ENCODE assay signal across 12 cellular contexts in the genomic region with DNA sequence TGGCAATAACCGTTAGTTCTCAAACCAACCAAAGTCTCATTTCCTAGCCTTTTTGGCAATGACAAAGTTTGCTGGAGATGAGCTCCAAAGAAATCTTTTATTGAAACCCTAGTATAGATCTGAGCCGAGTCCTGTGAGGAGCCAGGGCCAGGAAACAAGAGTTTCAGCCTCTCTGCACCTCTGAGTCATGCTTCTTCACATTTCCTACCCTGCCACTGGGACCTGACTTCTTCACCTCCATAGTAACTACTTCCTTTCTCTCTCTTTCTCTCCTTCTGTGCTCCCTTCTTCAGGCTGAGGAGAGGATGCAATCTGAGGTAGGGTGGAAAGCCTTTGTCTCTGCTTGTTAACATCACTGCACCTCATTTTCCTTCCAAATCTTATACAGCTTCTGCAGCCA. TPM values are rescaled to one million over a fixed set of nuclear protein-coding genes. Genes with fewer than 3 reads are reported as not detected.
DNase-seq lines count a peak whose midpoint lies in the region; ATAC-seq, FAIRE-seq and TF ChIP-seq lines count a peak whose summit lies in the region.
"Had no signal": no experiment of that assay in that cellular context is flagged by ENCODE, and none has a peak within 500 bp of the region (broad histone marks: within the 10 kb centered on the region; RNA-seq: fewer than 3 reads in every experiment).

No MANE protein-coding gene starts in this region.

- H3K36me3 Mint-ChIP-seq in stimulated activated memory B cell treated with anti-CD40 and anti-IgM and Interleukin-4, amounts not matched to agents 10 μg/mL and 1 μg/mL and 100 μg/mL, for 72 hours: no peaks in the 10 kb centered on the region

- intact Hi-C loops in left ventricle myocardium inferior (cut with micrococcal nuclease): loop anchor here (5.0 kb wide), 1 partner anchor 83 kb away; no protein-coding TSS in a partner anchor

- H3K27me3 ChIP-seq in left ventricle myocardium inferior (ENCODE audit: low read depth): no peaks in the 10 kb centered on the region
- H3K27me3 ChIP-seq in skeletal muscle tissue (ENCODE audit: control insufficient read depth in 3 of 3, insufficient read depth in 3 of 3, low read length in 3 of 3): peaks cover 0 to 11% (median 0%) of the 10 kb centered on the region in 3 donors
- no peaks in the 10 kb centered on the region for H3K27me3 ChIP-seq in small intestine (ENCODE audit: control insufficient read depth in 2 of 2, insufficient read depth in 2 of 2, low read length in 2 of 2)

- H3K4me3 ChIP-seq in astrocyte of the spinal cord (ENCODE audit: low read depth, low read length) (no peak overlapping the region), left ventricle myocardium inferior (no peak overlapping the region), skeletal muscle tissue (ENCODE audit: low read length in 3 of 3) (no peak overlapping the region), small intestine (ENCODE audit: low read depth in 1 of 2, low read length in 2 of 2) (no peak overlapping the region)

- TF ChIP-seq CTCF in astrocyte of the spinal cord (IDR thresholded peaks at IDR 0.05; ENCODE audit: low read depth, low read length): no peak
- TF ChIP-seq CTCF in left ventricle myocardium inferior (IDR thresholded peaks at IDR 0.05; ENCODE audit: borderline replicate concordance): no peak

- H3K36me3 ChIP-seq in left ventricle myocardium inferior: peaks cover 68% of the 10 kb centered on the region
- peaks cover 0 to 25% (median 7%) of the 10 kb centered on the region in 3 donors for H3K36me3 ChIP-seq in skeletal muscle tissue (ENCODE audit: control insufficient read depth in 3 of 3, insufficient read depth in 3 of 3, low read length in 3 of 3)
- peaks cover 0 to 2% of the 10 kb centered on the region in 2 donors for H3K36me3 ChIP-seq in small intestine (ENCODE audit: control insufficient read depth in 2 of 2, insufficient read depth in 2 of 2, low read length in 2 of 2)

- H3K9me3 ChIP-seq in left ventricle myocardium inferior (replicated peaks) (no peaks in the 10 kb centered on the region), skeletal muscle tissue (ENCODE audit: control insufficient read depth in 3 of 3, low read length in 3 of 3) (no peaks in the 10 kb centered on the region), small intestine (ENCODE audit: control insufficient read depth, low read depth) (no peaks in the 10 kb centered on the region)

- in situ Hi-C loops in astrocyte of the spinal cord (cut with HindIII; ENCODE audit: low sequenced_read_pairs): no loop called here

- no peaks in the 10 kb centered on the region for H3K4me1 Mint-ChIP-seq in stimulated activated memory B cell treated with anti-CD40 and anti-IgM and Interleukin-4, amounts not matched to agents 10 μg/mL and 1 μg/mL and 100 μg/mL, for 72 hours

- no peak overlapping the region for H3K9ac ChIP-seq in skeletal muscle tissue (ENCODE audit: low read depth in 1 of 3, low read length in 3 of 3)

- no peak overlapping the region for H3K27ac Mint-ChIP-seq in stimulated activated memory B cell treated with anti-CD40 and anti-IgM and Interleukin-4, amounts not matched to agents 10 μg/mL and 1 μg/mL and 100 μg/mL, for 72 hours
- H3K27ac Mint-ChIP-seq: effector memory CD8-positive, alpha-beta T cell had no signal

- no peak for FAIRE-seq in small intestine (lab: Jason Lieb, UNC)

- ATAC-seq in GM19395 (IDR thresholded peaks at IDR 0.05; ENCODE audit: unreplicated experiment) (no peak), HG03460 (IDR thresholded peaks at IDR 0.05; ENCODE audit: unreplicated experiment) (no peak)
- no peak for ATAC-seq in stimulated activated memory B cell treated with anti-CD40 and anti-IgM and Interleukin-4, amounts not matched to agents 10 μg/mL and 1 μg/mL and 100 μg/mL, for 72 hours
- ATAC-seq: effector memory CD8-positive, alpha-beta T cell; left colon had no signal

- peak; percentile 64 for DNase-seq in GM03348 (ENCODE audit: low spot score)
- DNase-seq in astrocyte of the spinal cord (ENCODE audit: low read depth, low spot score): peak; percentile 61
- no peak for DNase-seq in left ventricle myocardium inferior
- no peak for DNase-seq in small intestine
- DNase-seq: effector memory CD8-positive, alpha-beta T cell; left colon; NK-92 treated with Interleukin-12 subunit alpha and Interleukin-12 subunit beta, amount 100 ng/mL, for 24 hours had no signal

- peaks cover 93% of the 10 kb centered on the region for H3K4me1 ChIP-seq in left ventricle myocardium inferior
- H3K4me1 ChIP-seq in skeletal muscle tissue (ENCODE audit: control insufficient read depth in 3 of 3, insufficient read depth in 3 of 3, low read length in 3 of 3): peaks cover 43 to 47% (median 44%) of the 10 kb centered on the region in 3 donors
- H3K4me1 ChIP-seq in small intestine (ENCODE audit: control insufficient read depth in 2 of 2, insufficient read depth in 1 of 2, low read depth in 1 of 2, low read length in 1 of 2): no peaks in the 10 kb centered on the region

- H3K27ac ChIP-seq in left ventricle myocardium inferior (replicated peaks) (peak overlapping the region; percentile 78), skeletal muscle tissue (ENCODE audit: low read depth, low read length) (peak overlapping the region; percentile 74), small intestine (ENCODE audit: low read depth in 1 of 2, low read length in 1 of 2) (peak overlapping the region in 1 of 2 donors; percentile 87)
- H3K27ac ChIP-seq: VCaP had no signal

- no peaks in the 10 kb centered on the region for H3K27me3 Mint-ChIP-seq in stimulated activated memory B cell treated with anti-CD40 and anti-IgM and Interleukin-4, amounts not matched to agents 10 μg/mL and 1 μg/mL and 100 μg/mL, for 72 hours

- H3K4me3 Mint-ChIP-seq in stimulated activated memory B cell treated with anti-CD40 and anti-IgM and Interleukin-4, amounts not matched to agents 10 μg/mL and 1 μg/mL and 100 μg/mL, for 72 hours: no peak overlapping the region
- H3K4me3 Mint-ChIP-seq: effector memory CD8-positive, alpha-beta T cell had no signal

- WGBS in small intestine, 3 donors: 71 to 90% (median 77%) methylated on average over 2 of the region's 2 CpGs

- no peaks in the 10 kb centered on the region for H3K9me3 Mint-ChIP-seq in stimulated activated memory B cell treated with anti-CD40 and anti-IgM and Interleukin-4, amounts not matched to agents 10 μg/mL and 1 μg/mL and 100 μg/mL, for 72 hours
- H3K9me3 Mint-ChIP-seq: effector memory CD8-positive, alpha-beta T cell had no signal

RNA-seq across cellular contexts. Expression of gene IPO9, which starts 38.7 kb away (rescaled TPM):
- total RNA-seq in left ventricle myocardium inferior (20.1 TPM), skeletal muscle tissue (19.3 TPM)
- polyA plus RNA-seq in small intestine: 10 to 100 TPM in 1 of 3 donors, 1 to 10 TPM in 2; 7.0 to 15.8 (median 8.7) TPM

Comparison
In these comparisons a context has a peak if more than half of its experiments do, and no peak if none do; other contexts are left out.
1. DNase-seq: peak in GM03348 (single experiment) and astrocyte of the spinal cord (single experiment); none in left ventricle myocardium inferior (single experiment) and small intestine (single experiment).